12 cellular contexts compared by ENCODE assay signal in the genomic region with DNA sequence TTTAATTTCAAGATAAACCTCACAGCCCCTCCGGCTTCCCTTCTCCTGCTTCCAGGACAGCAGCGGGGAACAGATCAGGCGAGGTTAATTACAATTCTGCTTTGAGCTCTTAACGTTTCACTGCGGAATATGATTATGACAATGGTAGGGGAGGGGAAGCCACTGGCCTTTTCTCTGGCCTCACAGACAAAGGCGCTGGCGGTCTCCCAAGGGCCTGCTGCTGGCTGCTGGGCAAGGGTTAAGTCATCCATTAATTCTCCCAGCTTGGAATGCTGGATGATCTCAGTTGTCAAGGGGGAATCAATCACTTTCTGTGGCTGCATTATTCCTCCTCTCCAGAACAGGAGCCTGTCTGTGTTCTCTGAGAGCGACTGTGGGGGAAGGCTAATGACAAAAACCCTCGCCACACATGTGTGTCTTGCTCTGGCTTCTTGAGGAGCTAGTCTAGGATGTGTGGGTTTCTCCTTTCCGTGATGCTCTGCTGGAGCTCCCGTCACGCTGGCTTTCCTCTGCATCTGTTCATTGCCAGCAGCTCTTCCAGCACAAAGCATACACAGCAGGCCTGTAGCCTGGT.
DNase-seq lines count a peak whose midpoint lies in the region; TF ChIP-seq lines count a peak whose summit lies in the region.
"Had no signal": no experiment of that assay in that cellular context is flagged by ENCODE, and none has a peak within 500 bp of the region (broad histone marks: within the 10 kb centered on the region; RNA-seq: fewer than 3 reads in every experiment).

No MANE protein-coding gene starts in this region.

- H3K9me3 Mint-ChIP-seq in progenitor cell of endocrine pancreas (ENCODE audit: low read depth), result no peaks in the 10 kb centered on the region

- no peaks in the 10 kb centered on the region for H3K27me3 ChIP-seq in tibial nerve

- peak overlapping the region in 1 of 4 donors; percentile 56 for H3K27ac ChIP-seq in tibial nerve
- H3K27ac ChIP-seq: prostate gland had no signal

- H3K36me3 ChIP-seq in tibial nerve, result peaks cover 0 to 27% (median 0%) of the 10 kb centered on the region in 3 donors
- H3K36me3 ChIP-seq: prostate gland had no signal

- no peaks in the 10 kb centered on the region for H3K27me3 Mint-ChIP-seq in progenitor cell of endocrine pancreas

- H3K4me1 Mint-ChIP-seq in progenitor cell of endocrine pancreas (ENCODE audit: low read depth), result peaks cover 10% of the 10 kb centered on the region

- WGBS in tibial nerve, 2 donors, result 25 to 39% methylated on average over 12 of the region's 12 CpGs

- TF ChIP-seq EP300 in tibial nerve (IDR thresholded peaks at IDR 0.05), result no peak

- H3K4me3 ChIP-seq in fibroblast of mammary gland (ENCODE audit: control insufficient read depth, low read depth, low read length) (no peak overlapping the region), tibial nerve (no peak overlapping the region)
- H3K4me3 ChIP-seq: prostate gland had no signal

- no peaks in the 10 kb centered on the region for H3K9me3 ChIP-seq in tibial nerve
- H3K9me3 ChIP-seq: prostate gland had no signal

- no peak for TF ChIP-seq POLR2A in tibial nerve (IDR thresholded peaks at IDR 0.05)

- H3K4me3 Mint-ChIP-seq in progenitor cell of endocrine pancreas (ENCODE audit: low read depth), result no peak overlapping the region

- peaks cover 0 to 35% (median 12%) of the 10 kb centered on the region in 4 donors for H3K4me1 ChIP-seq in tibial nerve
- H3K4me1 ChIP-seq: prostate gland had no signal

- peak overlapping the region; percentile 82 for H3K27ac Mint-ChIP-seq in progenitor cell of endocrine pancreas

- DNase-seq in ELF-1 (ENCODE audit: low read depth, low spot score) (peak; percentile 73), NCI-H69 (lab: John Stamatoyannopoulos, UW) (peak; percentile 98), fibroblast of mammary gland (ENCODE audit: low read depth) (peak; percentile 90), progenitor cell of endocrine pancreas (ENCODE audit: low spot score, unreplicated experiment) (no peak), NCI-H2171 treated with DMSO at 0.1 percent for 48 hours (lab: John Stamatoyannopoulos, UW) (no peak), tibial nerve (ENCODE audit: low spot score in 2 of 2) (no peak)
- no peak for DNase-seq in activated T-cell treated with anti-CD3 and anti-CD28 coated beads, Interleukin-2, amount 50 U/mL, for 1 hour
- no peak for DNase-seq in activated CD4-positive, alpha-beta T cell treated with anti-CD3 and anti-CD28 coated beads, Interleukin-2, amount 50 U/mL, for 48 hours
- DNase-seq: activated CD4-positive, alpha-beta T cell treated with anti-CD3 and anti-CD28 coated beads, Interleukin-2, amount 50 U/mL, for 4 hours; DND-41; OCI-M1 had no signal

- peaks cover 4% of the 10 kb centered on the region for H3K36me3 Mint-ChIP-seq in progenitor cell of endocrine pancreas (ENCODE audit: insufficient read depth)

- TF ChIP-seq CTCF in fibroblast of mammary gland (conservative IDR thresholded peaks at IDR 0.05; ENCODE audit: control insufficient read depth, insufficient read depth, low read depth, low read length) (no peak), progenitor cell of endocrine pancreas (IDR thresholded peaks at IDR 0.05; ENCODE audit: unreplicated experiment) (no peak), tibial nerve (IDR thresholded peaks at IDR 0.05) (no peak)

Comparison
In these comparisons a context has a peak if more than half of its experiments do, and no peak if none do; other contexts are left out.
1. DNase-seq: peak in ELF-1 (single experiment), NCI-H69 (single experiment) and fibroblast of mammary gland (single experiment); none in progenitor cell of endocrine pancreas (single experiment), NCI-H2171 treated with DMSO at 0.1 percent for 48 hours (single experiment), activated T-cell treated with anti-CD3 and anti-CD28 coated beads, Interleukin-2, amount 50 U/mL, for 1 hour (single experiment), tibial nerve (0 of 2) and activated CD4-positive, alpha-beta T cell treated with anti-CD3 and anti-CD28 coated beads, Interleukin-2, amount 50 U/mL, for 48 hours (0 of 2).